In genomic region chr2:159131882-159132281, GRCh38 we compare ENCODE assay signal across 12 cellular contexts.
DNase-seq lines count a peak whose midpoint lies in the region; ATAC-seq, FAIRE-seq and TF ChIP-seq lines count a peak whose summit lies in the region.
"Had no signal": no experiment of that assay in that cellular context is flagged by ENCODE, and none has a peak within 500 bp of the region (broad histone marks: within the 10 kb centered on the region; RNA-seq: fewer than 3 reads in every experiment).

No MANE protein-coding gene starts in this region.

- H3K9me3 ChIP-seq in body of pancreas (no peaks in the 10 kb centered on the region), keratinocyte (ENCODE audit: control insufficient read depth, low read depth, low read length) (no peaks in the 10 kb centered on the region), thoracic aorta (no peaks in the 10 kb centered on the region)
- H3K9me3 ChIP-seq: spleen had no signal

- H3K9me1 ChIP-seq in keratinocyte (ENCODE audit: control insufficient read depth, extremely low read depth, insufficient read depth, low read length) = no peaks in the 10 kb centered on the region

- DNase-seq in HS-5 (ENCODE audit: low read depth) (peak; percentile 82), body of pancreas (no peak), keratinocyte (ENCODE audit: low read depth, low spot score) (no peak), thoracic aorta (ENCODE audit: low spot score) (no peak), NCI-H774 (lab: John Stamatoyannopoulos, UW) (no peak)
- no peak for DNase-seq in NK-92 treated with Interleukin-12 subunit alpha and Interleukin-12 subunit beta, amount 100 ng/mL, for 24 hours (lab: John Stamatoyannopoulos, UW)
- no peak for DNase-seq in stimulated activated CD4-positive, alpha-beta T cell treated with anti-CD3 and anti-CD28 coated beads, Interleukin-15, amount 100 ng/mL, for 24 hours
- DNase-seq: NCI-H1417, spleen had no signal

- ATAC-seq in body of pancreas = peak; percentile 24
- ATAC-seq in thoracic aorta (ENCODE audit: insufficient number of reproducible peaks, low FRiP score, low read depth) = no peak
- ATAC-seq in HG03045 (IDR thresholded peaks at IDR 0.05; ENCODE audit: unreplicated experiment) = no peak

- H3K36me3 ChIP-seq in body of pancreas (replicated peaks in 1 of 2; ENCODE audit: insufficient read depth in 1 of 2, low read depth in 2 of 2) (no peaks in the 10 kb centered on the region), keratinocyte (ENCODE audit: control insufficient read depth in 2 of 2, extremely low read depth in 1 of 2, insufficient read depth in 2 of 2, low read length in 2 of 2) (peaks cover 1 to 2% of the 10 kb centered on the region in 2 experiments), thoracic aorta (no peaks in the 10 kb centered on the region)
- H3K36me3 ChIP-seq: cardiac muscle cell, spleen had no signal

- H4K20me1 ChIP-seq in keratinocyte (ENCODE audit: control insufficient read depth, extremely low read depth, insufficient read depth, low read length) = no peaks in the 10 kb centered on the region

- no peak for TF ChIP-seq POLR2A in body of pancreas (IDR thresholded peaks at IDR 0.05)

- no peak overlapping the region for H2AFZ ChIP-seq in keratinocyte (ENCODE audit: control insufficient read depth, low read length)

- 64 to 73% methylated on average over 4 of the region's 4 CpGs for WGBS in body of pancreas, 2 donors

- H3K4me2 ChIP-seq in keratinocyte (ENCODE audit: control insufficient read depth, extremely low read depth, insufficient read depth, low read depth, low read length) = peak overlapping the region; percentile 50

- TF ChIP-seq CTCF in body of pancreas (IDR thresholded peaks at IDR 0.05) (no peak), keratinocyte (optimal IDR thresholded peaks at IDR 0.05 in 1 of 3, IDR thresholded peaks at IDR 0.05 in 1 of 3, conservative IDR thresholded peaks at IDR 0.05 in 1 of 3; ENCODE audit: extremely low read depth in 1 of 3, insufficient read depth in 2 of 3, low read length in 3 of 3) (no peak), thoracic aorta (IDR thresholded peaks at IDR 0.05) (no peak)

- FAIRE-seq in keratinocyte (lab: Jason Lieb, UNC) = peak; percentile 57
- FAIRE-seq: islet of Langerhans had no signal

- dilution Hi-C loops in keratinocyte (cut with MboI; ENCODE audit: extremely low pct_ligation_motif_present, low sequenced_read_pairs) = no loop called here

- H3K4me1 ChIP-seq in body of pancreas (peaks cover 11% of the 10 kb centered on the region), keratinocyte (ENCODE audit: control insufficient read depth, extremely low read depth, insufficient read depth, low read length) (peaks cover 37% of the 10 kb centered on the region), thoracic aorta (ENCODE audit: control insufficient read depth in 1 of 2, low read depth in 2 of 2) (peaks cover 35 to 83% of the 10 kb centered on the region in 2 donors)

- H3K27ac ChIP-seq in body of pancreas (no peak overlapping the region), keratinocyte (ENCODE audit: control insufficient read depth, insufficient read depth, low read length) (peak overlapping the region; percentile 76), thoracic aorta (peak overlapping the region; percentile 45 to 65)
- H3K27ac ChIP-seq: cardiac muscle cell, spleen had no signal

- intact Hi-C loops in body of pancreas (cut with DNase I) = no loop called here

- peak overlapping the region; percentile 46 for H3K9ac ChIP-seq in keratinocyte (ENCODE audit: control insufficient read depth, extremely low read depth, insufficient read depth, low read length)

- H3K4me3 ChIP-seq in body of pancreas (no peak overlapping the region), keratinocyte (ENCODE audit: control insufficient read depth in 2 of 3, extremely low read depth in 1 of 3, insufficient read depth in 2 of 3, low read depth in 1 of 3, low read length in 3 of 3) (peak overlapping the region in 1 of 3 experiments; percentile 1), thoracic aorta (no peak overlapping the region)
- H3K4me3 ChIP-seq: cardiac muscle cell, spleen had no signal

- H3K27me3 ChIP-seq in body of pancreas = no peaks in the 10 kb centered on the region
- H3K27me3 ChIP-seq in keratinocyte (ENCODE audit: control insufficient read depth, extremely low read depth, insufficient read depth, low read length) = no peaks in the 10 kb centered on the region
- no peaks in the 10 kb centered on the region for H3K27me3 ChIP-seq in thoracic aorta (replicated peaks; ENCODE audit: insufficient read depth)
- H3K27me3 ChIP-seq: cardiac muscle cell, spleen had no signal

- H3K79me2 ChIP-seq in keratinocyte (ENCODE audit: control insufficient read depth, insufficient read depth, low read length) = peaks cover 39% of the 10 kb centered on the region

Comparison
In these comparisons a context has a peak if more than half of its experiments do, and no peak if none do; other contexts are left out.
1. H3K27ac ChIP-seq: peak in keratinocyte (single experiment) and thoracic aorta (2 of 2); none in body of pancreas (0 of 4).